12 cellular contexts compared by ENCODE assay signal in the genomic region with DNA sequence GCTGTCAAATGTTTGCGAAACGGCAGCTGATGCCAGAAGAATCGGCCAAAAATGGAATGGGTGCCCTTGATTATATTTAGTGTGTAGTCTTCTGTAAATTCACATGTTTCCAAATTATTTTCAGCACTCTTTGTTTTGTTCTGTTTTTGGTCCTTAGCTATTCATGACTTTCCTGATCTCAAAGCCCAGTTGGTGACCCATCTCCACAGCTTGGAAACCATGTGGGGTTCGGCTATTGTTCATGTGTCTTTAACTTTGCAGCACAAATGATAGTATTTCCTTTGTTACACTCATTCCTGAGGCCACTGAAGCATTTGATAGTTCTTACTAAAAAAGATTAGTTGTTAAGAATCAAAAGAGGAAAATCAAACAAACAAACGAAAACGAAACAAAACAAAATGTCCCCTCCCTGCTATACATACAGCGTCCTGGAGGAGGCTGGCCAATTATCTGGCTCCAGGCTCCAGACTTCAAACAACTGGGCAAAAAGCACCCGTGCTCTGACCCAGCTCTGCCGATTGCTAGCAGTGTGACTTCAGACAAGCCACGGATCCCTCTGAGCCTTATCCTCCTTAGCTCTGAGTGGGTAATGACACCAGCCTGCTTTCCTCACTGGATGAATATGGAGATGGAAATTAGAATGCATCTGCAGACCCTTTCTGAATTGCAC.
A peak's percentile ranks its signal among the peaks of the same experiment; 100 is the strongest.
DNase-seq lines count a peak whose midpoint lies in the region; ATAC-seq and TF ChIP-seq lines count a peak whose summit lies in the region.
"Had no signal": no experiment of that assay in that cellular context is flagged by ENCODE, and none has a peak within 500 bp of the region (broad histone marks: within the 10 kb centered on the region; RNA-seq: fewer than 3 reads in every experiment).

No MANE protein-coding gene starts in this region.

- H3K27me3 ChIP-seq in A673 (replicated peaks; ENCODE audit: insufficient read depth, low read depth, low read length, poor library complexity) (no peaks in the 10 kb centered on the region), H7 (ENCODE audit: control insufficient read depth, insufficient read depth, low read length) (no peaks in the 10 kb centered on the region)

- peaks cover 2% of the 10 kb centered on the region; the same call in 1 of the 2 replicates for H3K27me3 Mint-ChIP-seq in HFFc6 (ENCODE audit: insufficient read depth)
- H3K27me3 Mint-ChIP-seq: CD4-positive, CD25-positive, alpha-beta regulatory T cell had no signal

- POLR2A ChIA-PET in A673 (lab: Charles Lee; ENCODE audit: low non-redundant PET) (no interaction called here), RWPE1 (lab: Yijun Ruan, JAX; ENCODE audit: low non-redundant PET) (no interaction called here)

- no peak overlapping the region for H3K27ac ChIP-seq in A673 (ENCODE audit: low read depth, low read length, poor library complexity, severe bottlenecking)
- no peak overlapping the region for H3K27ac ChIP-seq in RWPE1

- TF ChIP-seq CTCF in A673 (conservative IDR thresholded peaks at IDR 0.05; ENCODE audit: low read depth, low read length) (no peak), HFFc6 (IDR thresholded peaks at IDR 0.05) (no peak), RWPE1 (conservative IDR thresholded peaks at IDR 0.05; ENCODE audit: low read depth) (no peak)

- H3K4me3 Mint-ChIP-seq in HFFc6 = peak overlapping the region; percentile 41; the same call in 1 of the 2 replicates
- H3K4me3 Mint-ChIP-seq: CD4-positive, CD25-positive, alpha-beta regulatory T cell had no signal

- H3K9me3 Mint-ChIP-seq in HFFc6 = peaks cover 45% of the 10 kb centered on the region

- intact Hi-C loops in A673 (cut with micrococcal nuclease; ENCODE audit: unreplicated experiment) = no loop called here

- no peaks in the 10 kb centered on the region for H3K4me1 ChIP-seq in A673 (ENCODE audit: insufficient read depth, low read length, poor library complexity, severe bottlenecking)

- BruUV-seq in A673 (replicated peaks; lab: Mats Ljungman, UMichigan) = no TSS peak

- H3K9me3 ChIP-seq in A673 (ENCODE audit: low read depth, low read length, poor library complexity, severe bottlenecking) = no peaks in the 10 kb centered on the region

- CTCF ChIA-PET in A673 (lab: Charles Lee) = no interaction called here
- CTCF ChIA-PET in RWPE1 (lab: Yijun Ruan, JAX) = no interaction called here

- peak; percentile 84 for ATAC-seq in left lobe of liver

- no peaks in the 10 kb centered on the region for H3K36me3 Mint-ChIP-seq in HFFc6 (ENCODE audit: low read depth)
- H3K36me3 Mint-ChIP-seq: CD4-positive, CD25-positive, alpha-beta regulatory T cell had no signal

- H3K4me3 ChIP-seq in A673 (ENCODE audit: low read depth, low read length, poor library complexity, severe bottlenecking) = peak overlapping the region; percentile 47
- no peak overlapping the region for H3K4me3 ChIP-seq in H7 (ENCODE audit: insufficient read depth, low read depth, low read length)

- no peaks in the 10 kb centered on the region for H3K4me1 Mint-ChIP-seq in HFFc6 (ENCODE audit: low read depth)
- H3K4me1 Mint-ChIP-seq: CD4-positive, CD25-positive, alpha-beta regulatory T cell had no signal

- DNase-seq in A673 (ENCODE audit: low spot score) (peak; percentile 27), HFFc6 (no peak), RWPE1 (ENCODE audit: low spot score) (peak; percentile 1), left lobe of liver (ENCODE audit: low spot score) (no peak), NCI-H526 (lab: John Stamatoyannopoulos, UW) (no peak), NCI-H446 treated with DMSO at 0.1 percent for 48 hours (lab: John Stamatoyannopoulos, UW) (no peak), H7 (no peak)
- DNase-seq in stimulated activated CD8-positive, alpha-beta memory T cell treated with anti-CD3 and anti-CD28 coated beads, Interleukin-4, amount 100 ng/mL, for 48 hours = no peak
- DNase-seq: CD4-positive, CD25-positive, alpha-beta regulatory T cell; Kasumi-1; mesendoderm; T-helper 9 cell had no signal

- no peak overlapping the region for H3K27ac Mint-ChIP-seq in HFFc6
- H3K27ac Mint-ChIP-seq: CD4-positive, CD25-positive, alpha-beta regulatory T cell had no signal

- H3K36me3 ChIP-seq in A673 (ENCODE audit: insufficient read depth, low read length, poor library complexity, severe bottlenecking) = no peaks in the 10 kb centered on the region
- no peaks in the 10 kb centered on the region for H3K36me3 ChIP-seq in H7 (replicated peaks; ENCODE audit: control insufficient read depth, insufficient read depth, low read length)

Comparison
In these comparisons a context has a peak if more than half of its experiments do, and no peak if none do; other contexts are left out.
1. DNase-seq: peak in A673 (single experiment) and RWPE1 (single experiment); none in HFFc6 (single experiment), left lobe of liver (single experiment), NCI-H526 (0 of 2), NCI-H446 treated with DMSO at 0.1 percent for 48 hours (single experiment), H7 (single experiment) and stimulated activated CD8-positive, alpha-beta memory T cell treated with anti-CD3 and anti-CD28 coated beads, Interleukin-4, amount 100 ng/mL, for 48 hours (single experiment).